Comparison of ENCODE assay signal across 8 cellular contexts in genomic region chr11:36449566-36450390, GRCh38.
DNase-seq lines count a peak whose midpoint lies in the region; ATAC-seq and TF ChIP-seq lines count a peak whose summit lies in the region.

No MANE protein-coding gene starts in this region.

- H3K4me3 Mint-ChIP-seq in neural crest cell = no peak overlapping the region

- ATAC-seq in GM18909 (IDR thresholded peaks at IDR 0.05; ENCODE audit: poor library complexity, unreplicated experiment) = peak; percentile 67
- peak; percentile 66 for ATAC-seq in HG02981 (IDR thresholded peaks at IDR 0.05; ENCODE audit: unreplicated experiment)
- no peak for ATAC-seq in HG02571 (IDR thresholded peaks at IDR 0.05; ENCODE audit: unreplicated experiment)

- H3K9me3 Mint-ChIP-seq in neural crest cell = peaks cover 2% of the 10 kb centered on the region

- peaks cover 13% of the 10 kb centered on the region for H3K36me3 Mint-ChIP-seq in neural crest cell (ENCODE audit: low read depth)

- peak overlapping the region; percentile 37 for H3K27ac Mint-ChIP-seq in neural crest cell (ENCODE audit: unreplicated experiment)

- DNase-seq in astrocyte of the cerebellum (ENCODE audit: low read depth) (peak; percentile 76), neural crest cell (ENCODE audit: low read depth, low spot score) (no peak), foreskin melanocyte (no peak), HEK293T (ENCODE audit: extremely low spot score) (no peak), cerebellar nuclear complex (lab: John Stamatoyannopoulos, UW) (no peak)

- peaks cover 30% of the 10 kb centered on the region for H3K4me1 Mint-ChIP-seq in neural crest cell

- no peaks in the 10 kb centered on the region for H3K27me3 Mint-ChIP-seq in neural crest cell (ENCODE audit: low read depth)

- in situ Hi-C loops in astrocyte of the cerebellum (cut with HindIII; ENCODE audit: low sequenced_read_pairs) = loop anchor here (25.0 kb wide), 1 partner anchor 637 kb away; no protein-coding TSS in a partner anchor

- POLR2A ChIA-PET in HEK293T (lab: Yijun Ruan, JAX) = no interaction called here

- no peak for TF ChIP-seq CTCF in astrocyte of the cerebellum (IDR thresholded peaks at IDR 0.05; ENCODE audit: low read depth, low read length, missing control alignments)
- TF ChIP-seq CTCF in neural crest cell (conservative IDR thresholded peaks at IDR 0.05) = no peak

- no peak overlapping the region for H3K4me3 ChIP-seq in astrocyte of the cerebellum (ENCODE audit: low read depth, low read length)

- CTCF ChIA-PET in HEK293T (lab: Yijun Ruan, JAX) = interaction anchor here (1.3 kb wide), 1 partner anchor 20 kb away, joined by 3 read pairs; no protein-coding TSS in a partner anchor

TF ChIP-seq in HEK293T, 16 proteins besides CTCF, POLR2A, EP300 and RAD21:
- TF ChIP-seq LEF1 (IDR thresholded peaks at IDR 0.05; ENCODE audit: borderline replicate concordance) = no peak
- TF ChIP-seq FOXM1 (IDR thresholded peaks at IDR 0.05; ENCODE audit: borderline replicate concordance) = no peak
- TF ChIP-seq HDGF (IDR thresholded peaks at IDR 0.05; ENCODE audit: borderline replicate concordance) = no peak
- TF ChIP-seq SUZ12 (IDR thresholded peaks at IDR 0.05) = no peak
- TF ChIP-seq TARDBP (IDR thresholded peaks at IDR 0.05) = no peak
- no peak for TF ChIP-seq ARNT (IDR thresholded peaks at IDR 0.05)
- TF ChIP-seq ZNF384 (IDR thresholded peaks at IDR 0.05) = no peak
- TF ChIP-seq SP1 (IDR thresholded peaks at IDR 0.05) = no peak
- TF ChIP-seq, protein P1, sequence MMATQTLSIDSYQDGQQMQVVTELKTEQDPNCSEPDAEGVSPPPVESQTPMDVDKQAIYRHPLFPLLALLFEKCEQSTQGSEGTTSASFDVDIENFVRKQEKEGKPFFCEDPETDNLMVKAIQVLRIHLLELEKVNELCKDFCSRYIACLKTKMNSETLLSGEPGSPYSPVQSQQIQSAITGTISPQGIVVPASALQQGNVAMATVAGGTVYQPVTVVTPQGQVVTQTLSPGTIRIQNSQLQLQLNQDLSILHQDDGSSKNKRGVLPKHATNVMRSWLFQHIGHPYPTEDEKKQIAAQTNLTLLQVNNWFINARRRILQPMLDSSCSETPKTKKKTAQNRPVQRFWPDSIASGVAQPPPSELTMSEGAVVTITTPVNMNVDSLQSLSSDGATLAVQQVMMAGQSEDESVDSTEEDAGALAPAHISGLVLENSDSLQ (IDR thresholded peaks at IDR 0.05) = no peak
- TF ChIP-seq BHLHE40 (IDR thresholded peaks at IDR 0.05; ENCODE audit: borderline replicate concordance) = no peak
- TF ChIP-seq FOXA1 (IDR thresholded peaks at IDR 0.05) = no peak
- no peak for TF ChIP-seq CTBP1 (IDR thresholded peaks at IDR 0.05; ENCODE audit: borderline replicate concordance)
